8 cellular contexts compared by ENCODE assay signal in the genomic region with DNA sequence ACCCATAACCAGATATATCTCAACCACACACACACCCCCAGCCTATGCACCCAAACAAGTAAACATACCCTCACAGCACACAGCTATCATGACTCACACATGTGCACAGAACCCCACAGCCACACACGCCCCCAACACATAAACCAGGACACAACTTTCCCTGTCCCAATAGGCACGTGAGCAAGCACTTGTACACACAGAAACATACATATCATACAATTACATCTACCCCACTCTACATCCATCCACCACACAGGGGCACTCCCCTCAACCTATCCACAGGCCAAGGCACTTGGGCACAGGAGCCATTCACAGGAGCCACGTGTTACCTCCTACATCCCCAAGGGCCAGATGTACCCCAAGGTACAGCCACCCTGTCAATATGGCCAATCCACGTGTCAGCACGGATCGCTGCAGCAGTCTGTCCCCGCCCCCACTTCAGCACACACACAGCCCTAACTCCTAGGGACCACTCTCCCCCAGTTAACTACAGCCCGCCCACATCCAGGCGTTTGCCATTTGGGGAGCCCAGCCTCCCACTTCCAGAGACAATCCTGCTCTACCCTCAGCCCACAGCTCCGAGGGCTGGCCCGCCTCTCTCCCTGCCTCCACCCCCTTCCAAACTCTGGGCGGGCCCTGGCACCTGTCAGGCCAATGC.
DNase-seq lines count a peak whose midpoint lies in the region; ATAC-seq and TF ChIP-seq lines count a peak whose summit lies in the region.

No MANE protein-coding gene starts in this region.

- H3K36me3 Mint-ChIP-seq in GM23338 (ENCODE audit: low read depth) (no peaks in the 10 kb centered on the region), immature natural killer cell (no peaks in the 10 kb centered on the region)

- no peak overlapping the region for H3K27ac Mint-ChIP-seq in GM23338
- H3K27ac Mint-ChIP-seq in immature natural killer cell: no peak overlapping the region

- no peak overlapping the region for H2AFZ ChIP-seq in GM23338

- H3K36me3 ChIP-seq in GM23338 (ENCODE audit: insufficient read depth): no peaks in the 10 kb centered on the region

- peaks cover 25% of the 10 kb centered on the region for H3K4me1 Mint-ChIP-seq in GM23338
- peaks cover 22 to 23% of the 10 kb centered on the region in 2 donors for H3K4me1 Mint-ChIP-seq in immature natural killer cell

- TF ChIP-seq CTCF in GM23338 (conservative IDR thresholded peaks at IDR 0.05; ENCODE audit: low read depth in 2 of 2): no peak

- peak overlapping the region; percentile 63 for H3K4me3 Mint-ChIP-seq in GM23338
- peak overlapping the region; percentile 12 to 51 (median 34) for H3K4me3 Mint-ChIP-seq in immature natural killer cell

- no peaks in the 10 kb centered on the region for H4K20me1 ChIP-seq in GM23338 (replicated peaks; ENCODE audit: insufficient read depth)

- DNase-seq in GM23338 (ENCODE audit: low spot score): peak; percentile 67
- peak; percentile 22 for DNase-seq in NCI-H69 (lab: John Stamatoyannopoulos, UW)
- no peak for DNase-seq in immature natural killer cell
- DNase-seq in HEK293T (ENCODE audit: extremely low spot score): no peak
- no peak for DNase-seq in 8988T
- no peak for DNase-seq in effector CD8-positive, alpha-beta T cell (lab: John Stamatoyannopoulos, UW)
- no peak for DNase-seq in HPDE6-E6E7 (ENCODE audit: extremely low spot score)

- POLR2A ChIA-PET in HEK293T (lab: Yijun Ruan, JAX): no interaction called here

- H3K9me3 Mint-ChIP-seq in GM23338 (no peaks in the 10 kb centered on the region), immature natural killer cell (no peaks in the 10 kb centered on the region)

- peaks cover 17% of the 10 kb centered on the region; the same call in 1 of the 2 replicates for H3K4me1 ChIP-seq in GM23338 (ENCODE audit: insufficient read depth)

- peaks cover 34% of the 10 kb centered on the region for H3K27me3 ChIP-seq in GM23338 (ENCODE audit: insufficient read depth)

- H3K27me3 Mint-ChIP-seq in GM23338 (ENCODE audit: insufficient read depth, low read depth, poor library complexity) (peaks cover 33% of the 10 kb centered on the region), immature natural killer cell (ENCODE audit: low read depth in 3 of 3) (peaks cover 6 to 15% (median 13%) of the 10 kb centered on the region in 3 donors)

- no peaks in the 10 kb centered on the region for H3K9me2 ChIP-seq in GM23338 (ENCODE audit: insufficient read depth)

- peak overlapping the region; percentile 83 for H3K4me3 ChIP-seq in GM23338

- ATAC-seq in GM18520 (IDR thresholded peaks at IDR 0.05; ENCODE audit: unreplicated experiment) (peak; percentile 10), GM23338 (peak; percentile 65)

- peak overlapping the region; percentile 89 for H3K4me2 ChIP-seq in GM23338

- no peak overlapping the region for H3K27ac ChIP-seq in GM23338 (ENCODE audit: low read depth)

- no peaks in the 10 kb centered on the region for H3K79me2 ChIP-seq in GM23338 (replicated peaks; ENCODE audit: insufficient read depth)

- H3F3A ChIP-seq in GM23338 (replicated peaks; ENCODE audit: low read depth): no peaks in the 10 kb centered on the region

- CTCF ChIA-PET in HEK293T (lab: Yijun Ruan, JAX): no interaction called here

TF ChIP-seq in GM23338, 12 proteins besides CTCF, POLR2A, EP300 and RAD21 (continues in another document):
- TF ChIP-seq ZNF114 (CRISPR knock-in tag; IDR thresholded peaks at IDR 0.05) (no peak), NANOG (IDR thresholded peaks at IDR 0.05; ENCODE audit: borderline replicate concordance) (no peak), CREB1 (CRISPR knock-in tag; IDR thresholded peaks at IDR 0.05; ENCODE audit: low read depth) (no peak), ZNF331 (CRISPR knock-in tag; IDR thresholded peaks at IDR 0.05; ENCODE audit: low read depth) (no peak)

TF ChIP-seq in HEK293T, 16 proteins besides CTCF, POLR2A, EP300 and RAD21:
- TF ChIP-seq FOXK2 (IDR thresholded peaks at IDR 0.05): no peak
- TF ChIP-seq LEF1 (IDR thresholded peaks at IDR 0.05; ENCODE audit: borderline replicate concordance): no peak
- TF ChIP-seq FOXA1 (IDR thresholded peaks at IDR 0.05): no peak
- TF ChIP-seq SUZ12 (IDR thresholded peaks at IDR 0.05): no peak
- TF ChIP-seq ZNF384 (IDR thresholded peaks at IDR 0.05): no peak
- TF ChIP-seq NFRKB (IDR thresholded peaks at IDR 0.05): no peak
- TF ChIP-seq L3MBTL2 (conservative IDR thresholded peaks at IDR 0.05): no peak
- TF ChIP-seq HDGF (IDR thresholded peaks at IDR 0.05; ENCODE audit: borderline replicate concordance): no peak
- TF ChIP-seq SP1 (IDR thresholded peaks at IDR 0.05): no peak
- TF ChIP-seq, protein P1, sequence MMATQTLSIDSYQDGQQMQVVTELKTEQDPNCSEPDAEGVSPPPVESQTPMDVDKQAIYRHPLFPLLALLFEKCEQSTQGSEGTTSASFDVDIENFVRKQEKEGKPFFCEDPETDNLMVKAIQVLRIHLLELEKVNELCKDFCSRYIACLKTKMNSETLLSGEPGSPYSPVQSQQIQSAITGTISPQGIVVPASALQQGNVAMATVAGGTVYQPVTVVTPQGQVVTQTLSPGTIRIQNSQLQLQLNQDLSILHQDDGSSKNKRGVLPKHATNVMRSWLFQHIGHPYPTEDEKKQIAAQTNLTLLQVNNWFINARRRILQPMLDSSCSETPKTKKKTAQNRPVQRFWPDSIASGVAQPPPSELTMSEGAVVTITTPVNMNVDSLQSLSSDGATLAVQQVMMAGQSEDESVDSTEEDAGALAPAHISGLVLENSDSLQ (IDR thresholded peaks at IDR 0.05): no peak
- TF ChIP-seq ARNT (IDR thresholded peaks at IDR 0.05): no peak
- no peak for TF ChIP-seq ELF4 (IDR thresholded peaks at IDR 0.05)
- no peak for TF ChIP-seq CTBP1 (IDR thresholded peaks at IDR 0.05; ENCODE audit: borderline replicate concordance)
- no peak for TF ChIP-seq TARDBP (IDR thresholded peaks at IDR 0.05)
- TF ChIP-seq BHLHE40 (IDR thresholded peaks at IDR 0.05; ENCODE audit: borderline replicate concordance): no peak

Comparison
In these comparisons a context has a peak if more than half of its experiments do, and no peak if none do; other contexts are left out.
1. DNase-seq: peak in GM23338 (single experiment) and NCI-H69 (single experiment); none in immature natural killer cell (0 of 3), HEK293T (single experiment), 8988T (single experiment), effector CD8-positive, alpha-beta T cell (single experiment) and HPDE6-E6E7 (single experiment).